Comparison of ENCODE assay signal across 12 cellular contexts in genomic region chr15:76169013-76169412, GRCh38.
DNase-seq lines count a peak whose midpoint lies in the region; ATAC-seq, FAIRE-seq and TF ChIP-seq lines count a peak whose summit lies in the region.
"Had no signal": no experiment of that assay in that cellular context is flagged by ENCODE, and none has a peak within 500 bp of the region (broad histone marks: within the 10 kb centered on the region; RNA-seq: fewer than 3 reads in every experiment).

No MANE protein-coding gene starts in this region.

- no peak overlapping the region for H3K9ac ChIP-seq in endothelial cell of umbilical vein (replicated peaks; ENCODE audit: extremely low read depth, insufficient read depth, low read length)

- no peak for TF ChIP-seq POLR2A in endothelial cell of umbilical vein (IDR thresholded peaks at IDR 0.05; ENCODE audit: low read depth, low read length)

- CTCF ChIA-PET in endothelial cell of umbilical vein (lab: Charles Lee): interaction anchor here (1.4 to 3.8 kb wide), 3 partner anchors 10 to 18 kb away, joined by 3 to 11 read pairs (median 8); no protein-coding TSS in a partner anchor
- CTCF ChIA-PET in CD8-positive, alpha-beta memory T cell (lab: Charles Lee): no interaction called here

- H3K4me3 Mint-ChIP-seq in CD8-positive, alpha-beta memory T cell: no peak overlapping the region
- H3K4me3 Mint-ChIP-seq: activated naive CD8-positive, alpha-beta T cell treated with anti-CD3 and anti-CD28 coated beads for 36 hours had no signal

- POLR2A ChIA-PET in endothelial cell of umbilical vein (lab: Charles Lee): no interaction called here
- POLR2A ChIA-PET in CD8-positive, alpha-beta memory T cell (lab: Charles Lee): interaction anchor here (0.7 kb wide), 1 partner anchor 932 kb away, joined by 3 read pairs; no protein-coding TSS in a partner anchor

- dilution Hi-C loops in endothelial cell of umbilical vein (cut with MboI; ENCODE audit: extremely low pct_ligation_motif_present, low sequenced_read_pairs): no loop called here

- H3K27ac ChIP-seq in right atrium auricular region (no peak overlapping the region), endothelial cell of umbilical vein (ENCODE audit: insufficient read depth, low read depth, low read length) (no peak overlapping the region), upper lobe of right lung (no peak overlapping the region)
- H3K27ac ChIP-seq in CD8-positive, alpha-beta memory T cell (ENCODE audit: low read depth, low read length): no peak overlapping the region

- intact Hi-C loops in Right ventricle myocardium superior (cut with DNase I) (no loop called here), endothelial cell of umbilical vein (cut with micrococcal nuclease) (no loop called here), upper lobe of right lung (cut with DNase I) (no loop called here)

- BruUV-seq in endothelial cell of umbilical vein (replicated peaks; lab: Mats Ljungman, UMichigan): no TSS peak

- no peaks in the 10 kb centered on the region for H3K27me3 ChIP-seq in right atrium auricular region
- no peaks in the 10 kb centered on the region for H3K27me3 ChIP-seq in endothelial cell of umbilical vein (ENCODE audit: control insufficient read depth in 2 of 2, insufficient read depth in 2 of 2, low read length in 2 of 2)
- H3K27me3 ChIP-seq in upper lobe of right lung: no peaks in the 10 kb centered on the region
- no peaks in the 10 kb centered on the region for H3K27me3 ChIP-seq in CD8-positive, alpha-beta memory T cell (ENCODE audit: insufficient read depth, low read length, poor library complexity, severe bottlenecking)
- H3K27me3 ChIP-seq: esophagus squamous epithelium had no signal

- no peak for TF ChIP-seq CTCF in right atrium auricular region (IDR thresholded peaks at IDR 0.05)
- no peak for TF ChIP-seq CTCF in endothelial cell of umbilical vein (IDR thresholded peaks at IDR 0.05; ENCODE audit: extremely low read depth in 1 of 2, insufficient read depth in 1 of 2, low read depth in 1 of 2, low read length in 2 of 2)
- no peak for TF ChIP-seq CTCF in upper lobe of right lung (IDR thresholded peaks at IDR 0.05)

- DNase-seq in Right ventricle myocardium superior (no peak), right atrium auricular region (ENCODE audit: low spot score) (no peak), RPMI7951 (ENCODE audit: low read depth) (peak; percentile 21), endothelial cell of umbilical vein (ENCODE audit: low read depth, low spot score) (no peak), upper lobe of right lung (no peak), hypothalamus (lab: John Stamatoyannopoulos, UW) (no peak)
- DNase-seq in CD8-positive, alpha-beta memory T cell: no peak
- DNase-seq: activated naive CD8-positive, alpha-beta T cell treated with anti-CD3 and anti-CD28 coated beads for 36 hours; esophagus squamous epithelium; MM.1S; stimulated activated CD4-positive, alpha-beta T cell treated with anti-CD3 and anti-CD28 coated beads, Interleukin-2, amount 100 ng/mL, for 48 hours had no signal

- no peaks in the 10 kb centered on the region for H3K9me3 ChIP-seq in right atrium auricular region
- no peaks in the 10 kb centered on the region for H3K9me3 ChIP-seq in endothelial cell of umbilical vein (replicated peaks; ENCODE audit: control insufficient read depth, insufficient read depth, low read length)
- no peaks in the 10 kb centered on the region for H3K9me3 ChIP-seq in upper lobe of right lung
- H3K9me3 ChIP-seq in CD8-positive, alpha-beta memory T cell (ENCODE audit: low read length): no peaks in the 10 kb centered on the region
- H3K9me3 ChIP-seq: esophagus squamous epithelium had no signal

- H3K4me1 Mint-ChIP-seq in CD8-positive, alpha-beta memory T cell: no peaks in the 10 kb centered on the region
- H3K4me1 Mint-ChIP-seq: activated naive CD8-positive, alpha-beta T cell treated with anti-CD3 and anti-CD28 coated beads for 36 hours had no signal

- no peak overlapping the region for H3K4me3 ChIP-seq in right atrium auricular region
- H3K4me3 ChIP-seq in endothelial cell of umbilical vein (replicated peaks in 1 of 3; ENCODE audit: insufficient read depth in 1 of 3, low read depth in 1 of 3, low read length in 3 of 3): no peak overlapping the region
- no peak overlapping the region for H3K4me3 ChIP-seq in upper lobe of right lung
- no peak overlapping the region for H3K4me3 ChIP-seq in CD8-positive, alpha-beta memory T cell (ENCODE audit: low read length)
- H3K4me3 ChIP-seq: esophagus squamous epithelium had no signal

- H3K36me3 Mint-ChIP-seq in CD8-positive, alpha-beta memory T cell: no peaks in the 10 kb centered on the region
- H3K36me3 Mint-ChIP-seq: activated naive CD8-positive, alpha-beta T cell treated with anti-CD3 and anti-CD28 coated beads for 36 hours had no signal

- H3K27me3 Mint-ChIP-seq in CD8-positive, alpha-beta memory T cell: peaks cover 6 to 19% of the 10 kb centered on the region in 2 donors

- peak overlapping the region in 1 of 8 donors; percentile 8 for H3K27ac Mint-ChIP-seq in CD8-positive, alpha-beta memory T cell
- H3K27ac Mint-ChIP-seq: activated naive CD8-positive, alpha-beta T cell treated with anti-CD3 and anti-CD28 coated beads for 36 hours had no signal

- no peak overlapping the region for H2AFZ ChIP-seq in endothelial cell of umbilical vein (ENCODE audit: low read depth, low read length)

- no peak overlapping the region for H3K4me2 ChIP-seq in endothelial cell of umbilical vein (ENCODE audit: insufficient read depth, low read length)

- H3K36me3 ChIP-seq in right atrium auricular region: no peaks in the 10 kb centered on the region
- H3K36me3 ChIP-seq in endothelial cell of umbilical vein (ENCODE audit: control insufficient read depth in 2 of 2, extremely low read depth in 1 of 2, insufficient read depth in 2 of 2, low read length in 2 of 2): no peaks in the 10 kb centered on the region
- no peaks in the 10 kb centered on the region for H3K36me3 ChIP-seq in upper lobe of right lung
- no peaks in the 10 kb centered on the region for H3K36me3 ChIP-seq in CD8-positive, alpha-beta memory T cell (ENCODE audit: insufficient read depth, low read length)
- H3K36me3 ChIP-seq: esophagus squamous epithelium had no signal

- no peaks in the 10 kb centered on the region for H3K79me2 ChIP-seq in endothelial cell of umbilical vein (ENCODE audit: control insufficient read depth, insufficient read depth, low read length)

- peaks cover 0 to 7% of the 10 kb centered on the region in 2 donors for H3K4me1 ChIP-seq in right atrium auricular region
- no peaks in the 10 kb centered on the region for H3K4me1 ChIP-seq in endothelial cell of umbilical vein (ENCODE audit: control insufficient read depth, extremely low read depth, insufficient read depth, low read length)
- H3K4me1 ChIP-seq in upper lobe of right lung: peaks cover 7% of the 10 kb centered on the region
- no peaks in the 10 kb centered on the region for H3K4me1 ChIP-seq in CD8-positive, alpha-beta memory T cell (ENCODE audit: insufficient read depth, low read length)

- no peaks in the 10 kb centered on the region for H4K20me1 ChIP-seq in endothelial cell of umbilical vein (replicated peaks; ENCODE audit: control insufficient read depth, extremely low read depth, insufficient read depth, low read length)

- ATAC-seq in Right ventricle myocardium superior (ENCODE audit: poor library complexity) (peak; percentile 52), upper lobe of right lung (peak; percentile 52), GM21360 (IDR thresholded peaks at IDR 0.05; ENCODE audit: unreplicated experiment) (no peak)

- no peaks in the 10 kb centered on the region for H3K9me1 ChIP-seq in endothelial cell of umbilical vein (replicated peaks; ENCODE audit: control insufficient read depth, extremely low read depth, insufficient read depth, low read length)

- peak; percentile 4 for FAIRE-seq in endothelial cell of umbilical vein (lab: Jason Lieb, UNC)

- H3K9me3 Mint-ChIP-seq in CD8-positive, alpha-beta memory T cell: peaks cover 0 to 2% (median 0%) of the 10 kb centered on the region in 5 donors
- H3K9me3 Mint-ChIP-seq: activated naive CD8-positive, alpha-beta T cell treated with anti-CD3 and anti-CD28 coated beads for 36 hours had no signal

TF ChIP-seq in endothelial cell of umbilical vein, 7 proteins besides CTCF, POLR2A, EP300 and RAD21:
- no peak for TF ChIP-seq MYC (IDR thresholded peaks at IDR 0.05; ENCODE audit: low read depth, low read length)
- TF ChIP-seq POLR2AphosphoS5 (IDR thresholded peaks at IDR 0.05; ENCODE audit: insufficient read depth, low read depth, low read length): no peak
- TF ChIP-seq JUN (IDR thresholded peaks at IDR 0.05; ENCODE audit: borderline replicate concordance, insufficient read depth, insufficient read length, low read depth): no peak
- no peak for TF ChIP-seq FOS (IDR thresholded peaks at IDR 0.05; ENCODE audit: borderline replicate concordance, insufficient read depth, low read length)
- no peak for TF ChIP-seq EZH2 (IDR thresholded peaks at IDR 0.05; ENCODE audit: borderline replicate concordance, low read depth, low read length, severe bottlenecking)
- no peak for TF ChIP-seq MAX (IDR thresholded peaks at IDR 0.05; ENCODE audit: insufficient read depth, insufficient read length)
- no peak for TF ChIP-seq GATA2 (IDR thresholded peaks at IDR 0.05; ENCODE audit: insufficient read depth, insufficient read length, low read depth, low read length)
